ENCODE assay signal across 13 cellular contexts in the genomic region with DNA sequence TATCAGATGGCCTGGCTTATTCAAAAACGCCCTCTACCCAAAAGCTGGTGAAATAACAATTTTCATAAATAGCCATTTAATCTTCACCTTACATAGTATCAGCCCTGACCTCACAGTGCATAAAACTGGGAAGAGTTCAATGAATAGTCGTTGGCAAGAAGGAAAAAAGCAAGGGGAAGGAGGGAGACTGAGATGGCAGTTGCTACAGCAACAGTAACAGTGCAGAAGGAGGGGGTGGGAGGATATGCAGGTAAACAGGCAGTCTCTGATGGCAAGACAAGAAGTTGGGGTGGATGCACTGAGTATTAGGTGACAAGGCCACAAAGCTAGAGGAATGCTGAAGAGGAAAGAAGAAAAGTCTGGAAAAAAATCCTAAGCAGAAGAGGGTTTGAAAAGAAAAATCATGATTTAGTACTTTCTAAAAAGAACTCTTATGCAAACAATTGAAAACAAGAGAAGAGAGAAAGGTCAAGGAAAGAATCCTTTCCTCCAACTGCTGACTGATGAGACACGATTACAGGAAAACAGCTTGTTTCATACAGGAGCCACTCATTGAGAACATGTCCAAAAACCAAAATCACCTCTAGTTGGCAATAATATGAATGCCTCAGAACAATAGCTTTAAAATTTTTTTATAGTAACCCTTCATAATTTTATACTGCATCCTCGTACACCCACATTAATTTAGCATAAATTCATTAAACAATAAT. TPM values are rescaled to one million over a fixed set of nuclear protein-coding genes. Genes with fewer than 3 reads are reported as not detected.
DNase-seq lines count a peak whose midpoint lies in the region; ATAC-seq and TF ChIP-seq lines count a peak whose summit lies in the region.
"Had no signal": no experiment of that assay in that cellular context is flagged by ENCODE, and none has a peak within 500 bp of the region (broad histone marks: within the 10 kb centered on the region; RNA-seq: fewer than 3 reads in every experiment).

No MANE protein-coding gene starts in this region.

- POLR2A ChIA-PET in CD8-positive, alpha-beta T cell (lab: Charles Lee): no interaction called here
- POLR2A ChIA-PET in T-cell (lab: Charles Lee): no interaction called here
- POLR2A ChIA-PET in GM10248 (lab: Yijun Ruan, JAX): interaction anchor here (0.7 kb wide), 1 partner anchor 175 kb away, joined by 3 read pairs; no protein-coding TSS in a partner anchor

- peaks cover 32% of the 10 kb centered on the region for H3K4me1 Mint-ChIP-seq in CD8-positive, alpha-beta T cell (ENCODE audit: low read depth)
- H3K4me1 Mint-ChIP-seq in T-cell: peaks cover 12 to 24% (median 20%) of the 10 kb centered on the region in 3 donors

- 23 to 36% methylated on average over 4 of the region's 4 CpGs for WGBS in gastroesophageal sphincter (ENCODE audit: low coverage in 1 of 2), 2 donors

- TF ChIP-seq CTCF in CD8-positive, alpha-beta T cell (IDR thresholded peaks at IDR 0.05): no peak
- TF ChIP-seq CTCF in gastroesophageal sphincter (IDR thresholded peaks at IDR 0.05): no peak
- no peak for TF ChIP-seq CTCF in GM10248 (IDR thresholded peaks at IDR 0.05; ENCODE audit: control extremely low read depth, extremely low read depth, low read depth, missing control alignments)

- H3K4me1 ChIP-seq in CD8-positive, alpha-beta T cell (ENCODE audit: insufficient read depth, low read length): no peaks in the 10 kb centered on the region
- H3K4me1 ChIP-seq in gastroesophageal sphincter: peaks cover 0 to 55% (median 16%) of the 10 kb centered on the region in 3 donors
- peaks cover 23% of the 10 kb centered on the region for H3K4me1 ChIP-seq in rectal smooth muscle tissue (ENCODE audit: control insufficient read depth, insufficient read depth, low read length)

- H3K36me3 ChIP-seq in CD8-positive, alpha-beta T cell (ENCODE audit: insufficient read depth, low read length): peaks cover 4% of the 10 kb centered on the region
- H3K36me3 ChIP-seq in gastroesophageal sphincter: peaks cover 0 to 4% of the 10 kb centered on the region in 2 donors
- H3K36me3 ChIP-seq in rectal smooth muscle tissue (ENCODE audit: control insufficient read depth, insufficient read depth, low read length): peaks cover 3% of the 10 kb centered on the region
- H3K36me3 ChIP-seq in H7 (replicated peaks; ENCODE audit: control insufficient read depth, insufficient read depth, low read length): no peaks in the 10 kb centered on the region
- H3K36me3 ChIP-seq: cardiac muscle cell had no signal

- no peak for TF ChIP-seq EP300 in gastroesophageal sphincter (IDR thresholded peaks at IDR 0.05)

- peak overlapping the region; percentile 23 for H3K27ac Mint-ChIP-seq in CD8-positive, alpha-beta T cell
- H3K27ac Mint-ChIP-seq in T-cell: peak overlapping the region; percentile 0 to 67

- H3K27me3 ChIP-seq in CD8-positive, alpha-beta T cell (ENCODE audit: insufficient read depth, low read length): no peaks in the 10 kb centered on the region
- H3K27me3 ChIP-seq in gastroesophageal sphincter (no peaks in the 10 kb centered on the region), rectal smooth muscle tissue (ENCODE audit: control insufficient read depth, insufficient read depth, low read length) (no peaks in the 10 kb centered on the region), H7 (ENCODE audit: control insufficient read depth, insufficient read depth, low read length) (no peaks in the 10 kb centered on the region)
- H3K27me3 ChIP-seq: cardiac muscle cell, suprapubic skin had no signal

- CTCF ChIA-PET in CD8-positive, alpha-beta T cell (lab: Charles Lee): interaction anchor here (1.9 kb wide), 1 partner anchor 186 kb away, joined by 6 read pairs; no protein-coding TSS in a partner anchor
- CTCF ChIA-PET in T-cell (lab: Charles Lee): interaction anchor here in 1 of 2 donors (0.6 to 0.7 kb wide), 2 partner anchors 11 to 13 kb away, joined by 3 read pairs; no protein-coding TSS in a partner anchor
- CTCF ChIA-PET in GM10248 (lab: Yijun Ruan, JAX): interaction anchor here (1.0 to 2.4 kb wide), 3 partner anchors 10 to 186 kb away, joined by 3 to 8 read pairs (median 4); no protein-coding TSS in a partner anchor

- peaks cover 59% of the 10 kb centered on the region for H3K36me3 Mint-ChIP-seq in CD8-positive, alpha-beta T cell
- peaks cover 30% of the 10 kb centered on the region for H3K36me3 Mint-ChIP-seq in T-cell

- no peak overlapping the region for H3K27ac ChIP-seq in CD8-positive, alpha-beta T cell (ENCODE audit: low read depth, low read length)
- H3K27ac ChIP-seq in gastroesophageal sphincter (peak overlapping the region; percentile 32 to 71 (median 70)), rectal smooth muscle tissue (ENCODE audit: low read depth, low read length) (peak overlapping the region; percentile 56)
- H3K27ac ChIP-seq: suprapubic skin had no signal

- no peaks in the 10 kb centered on the region for H3K9me3 ChIP-seq in CD8-positive, alpha-beta T cell (ENCODE audit: low read length)
- no peaks in the 10 kb centered on the region for H3K9me3 ChIP-seq in gastroesophageal sphincter
- H3K9me3 ChIP-seq: suprapubic skin had no signal

- H3K9me3 Mint-ChIP-seq in CD8-positive, alpha-beta T cell: no peaks in the 10 kb centered on the region
- H3K9me3 Mint-ChIP-seq in T-cell: no peaks in the 10 kb centered on the region

- DNase-seq in CD8-positive, alpha-beta T cell: no peak
- DNase-seq in T-cell (no peak), H7 (no peak), GM10248 (ENCODE audit: extremely low spot score) (no peak), NCI-H146 (lab: John Stamatoyannopoulos, UW) (no peak)
- DNase-seq: activated naive CD4-positive, alpha-beta T cell treated with anti-CD3 and anti-CD28 coated beads, Interleukin-2, amount 50 U/mL, for 16 hours; kidney; NCI-H2029 treated with DMSO at 0.1 percent for 48 hours had no signal

- no peak for TF ChIP-seq POLR2A in gastroesophageal sphincter (IDR thresholded peaks at IDR 0.05)

- H3K4me3 Mint-ChIP-seq in CD8-positive, alpha-beta T cell: no peak overlapping the region
- no peak overlapping the region for H3K4me3 Mint-ChIP-seq in T-cell

- H3K4me3 ChIP-seq in CD8-positive, alpha-beta T cell (ENCODE audit: low read depth, low read length): no peak overlapping the region
- H3K4me3 ChIP-seq in gastroesophageal sphincter: no peak overlapping the region
- no peak overlapping the region for H3K4me3 ChIP-seq in rectal smooth muscle tissue (ENCODE audit: low read length)
- no peak overlapping the region for H3K4me3 ChIP-seq in H7 (ENCODE audit: insufficient read depth, low read depth, low read length)
- H3K4me3 ChIP-seq: cardiac muscle cell, suprapubic skin had no signal

- H3K27me3 Mint-ChIP-seq in CD8-positive, alpha-beta T cell (ENCODE audit: low read depth): no peaks in the 10 kb centered on the region
- H3K27me3 Mint-ChIP-seq in T-cell: no peaks in the 10 kb centered on the region

- ATAC-seq in CD8-positive, alpha-beta T cell: no peak
- ATAC-seq in T-cell (replicated peaks in 1 of 4) (no peak), gastroesophageal sphincter (no peak), HG03571 (IDR thresholded peaks at IDR 0.05; ENCODE audit: unreplicated experiment) (no peak)

- intact Hi-C loops in CD8-positive, alpha-beta T cell (cut with DNase I, micrococcal nuclease): loop anchor here in 1 of 2 experiments (10.0 kb wide), 1 partner anchor 112 kb away; no protein-coding TSS in a partner anchor

- H3K9ac ChIP-seq in rectal smooth muscle tissue (ENCODE audit: low read length): no peak overlapping the region

RNA-seq across cellular contexts. Expression of a gene that starts 56.0 kb away (rescaled TPM):
- 10 to 100 TPM; 66.7 to 69.3 TPM for total RNA-seq in CD8-positive, alpha-beta T cell
- 10 to 100 TPM; 60.3 to 80.8 (median 64.2) TPM for total RNA-seq in T-cell
- total RNA-seq in gastroesophageal sphincter: 10 to 100 TPM; 31.0 to 63.6 (median 36.9) TPM
- total RNA-seq in H7 (2014; rRNA removed; shearing (Covaris generic)): 29.6 and 31.9 TPM in 2 replicates
